ENCODE assay signal across 1 cellular context in the genomic region with DNA sequence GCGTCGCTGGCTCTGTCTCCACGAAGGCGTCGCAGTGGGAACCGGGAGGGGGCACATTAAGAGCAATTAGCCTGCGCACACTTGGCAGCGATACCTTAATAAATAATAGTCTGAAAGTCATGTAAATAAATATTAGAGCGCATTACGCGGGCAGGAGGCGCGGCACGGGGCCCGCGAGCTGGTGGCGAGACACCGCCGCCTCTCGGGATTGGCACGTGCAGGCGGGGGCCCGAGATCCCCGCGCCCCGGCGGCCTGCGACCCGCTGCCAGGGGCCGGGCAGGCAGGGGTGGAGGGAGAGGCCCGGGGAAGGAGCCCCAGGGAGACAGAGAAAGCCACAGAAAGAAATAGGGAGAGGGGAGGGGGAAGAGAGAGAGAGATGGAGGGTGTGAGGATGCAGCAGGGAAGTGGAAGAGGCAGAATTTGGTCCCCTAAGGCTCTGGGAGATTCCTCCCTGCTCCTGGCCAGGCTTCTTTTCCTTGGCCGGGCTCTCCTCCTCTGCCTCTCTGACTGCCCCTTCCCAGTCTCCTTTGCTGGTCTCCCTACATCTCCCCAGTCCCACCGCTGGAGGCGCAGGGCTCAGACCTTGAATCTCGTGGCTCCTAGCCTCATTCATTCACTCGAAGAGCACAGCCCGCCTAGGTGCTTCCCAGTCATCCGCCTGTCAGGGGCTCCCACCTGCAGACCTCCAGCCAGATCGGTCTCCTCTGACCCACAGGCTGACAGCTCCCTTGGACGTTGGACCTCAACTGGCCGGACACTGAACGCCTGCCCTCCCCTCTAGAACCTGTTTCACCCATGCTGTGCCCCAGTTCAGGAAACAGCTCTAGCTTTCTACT.
TF ChIP-seq lines count a peak whose summit lies in the region.

No MANE protein-coding gene starts in this region.

TF ChIP-seq in HEK293, 187 proteins besides CTCF, POLR2A, EP300 and RAD21 (continued from another document and continues in another):
- TF ChIP-seq TRIM28 (IDR thresholded peaks at IDR 0.05; ENCODE audit: borderline replicate concordance, low read length) = no peak
- TF ChIP-seq ZNF629 (tag by site-specific recombination; IDR thresholded peaks at IDR 0.05) = no peak
- no peak for TF ChIP-seq ZNF169 (tag by site-specific recombination; IDR thresholded peaks at IDR 0.05)
- TF ChIP-seq, protein P1, sequence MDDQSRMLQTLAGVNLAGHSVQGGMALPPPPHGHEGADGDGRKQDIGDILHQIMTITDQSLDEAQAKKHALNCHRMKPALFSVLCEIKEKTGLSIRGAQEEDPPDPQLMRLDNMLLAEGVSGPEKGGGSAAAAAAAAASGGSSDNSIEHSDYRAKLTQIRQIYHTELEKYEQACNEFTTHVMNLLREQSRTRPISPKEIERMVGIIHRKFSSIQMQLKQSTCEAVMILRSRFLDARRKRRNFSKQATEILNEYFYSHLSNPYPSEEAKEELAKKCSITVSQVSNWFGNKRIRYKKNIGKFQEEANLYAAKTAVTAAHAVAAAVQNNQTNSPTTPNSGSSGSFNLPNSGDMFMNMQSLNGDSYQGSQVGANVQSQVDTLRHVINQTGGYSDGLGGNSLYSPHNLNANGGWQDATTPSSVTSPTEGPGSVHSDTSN (CRISPR knock-in tag; IDR thresholded peaks at IDR 0.05) = no peak
- TF ChIP-seq SP2 (tag by site-specific recombination; IDR thresholded peaks at IDR 0.05) = no peak
- TF ChIP-seq, protein P2, sequence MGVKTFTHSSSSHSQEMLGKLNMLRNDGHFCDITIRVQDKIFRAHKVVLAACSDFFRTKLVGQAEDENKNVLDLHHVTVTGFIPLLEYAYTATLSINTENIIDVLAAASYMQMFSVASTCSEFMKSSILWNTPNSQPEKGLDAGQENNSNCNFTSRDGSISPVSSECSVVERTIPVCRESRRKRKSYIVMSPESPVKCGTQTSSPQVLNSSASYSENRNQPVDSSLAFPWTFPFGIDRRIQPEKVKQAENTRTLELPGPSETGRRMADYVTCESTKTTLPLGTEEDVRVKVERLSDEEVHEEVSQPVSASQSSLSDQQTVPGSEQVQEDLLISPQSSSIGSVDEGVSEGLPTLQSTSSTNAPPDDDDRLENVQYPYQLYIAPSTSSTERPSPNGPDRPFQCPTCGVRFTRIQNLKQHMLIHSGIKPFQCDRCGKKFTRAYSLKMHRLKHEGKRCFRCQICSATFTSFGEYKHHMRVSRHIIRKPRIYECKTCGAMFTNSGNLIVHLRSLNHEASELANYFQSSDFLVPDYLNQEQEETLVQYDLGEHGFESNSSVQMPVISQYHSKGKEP (tag by site-specific recombination; IDR thresholded peaks at IDR 0.05) = no peak
- TF ChIP-seq ZNF777 (tag by site-specific recombination; IDR thresholded peaks at IDR 0.05; ENCODE audit: borderline replicate concordance) = no peak
- no peak; the same call in 1 of the 2 replicates for TF ChIP-seq ZNF660 (tag by site-specific recombination; IDR thresholded peaks at IDR 0.05)
- TF ChIP-seq ZNF837 (tag by site-specific recombination; IDR thresholded peaks at IDR 0.05) = no peak
- no peak for TF ChIP-seq ZNF37A (tag by site-specific recombination; IDR thresholded peaks at IDR 0.05)
- TF ChIP-seq, protein P3, sequence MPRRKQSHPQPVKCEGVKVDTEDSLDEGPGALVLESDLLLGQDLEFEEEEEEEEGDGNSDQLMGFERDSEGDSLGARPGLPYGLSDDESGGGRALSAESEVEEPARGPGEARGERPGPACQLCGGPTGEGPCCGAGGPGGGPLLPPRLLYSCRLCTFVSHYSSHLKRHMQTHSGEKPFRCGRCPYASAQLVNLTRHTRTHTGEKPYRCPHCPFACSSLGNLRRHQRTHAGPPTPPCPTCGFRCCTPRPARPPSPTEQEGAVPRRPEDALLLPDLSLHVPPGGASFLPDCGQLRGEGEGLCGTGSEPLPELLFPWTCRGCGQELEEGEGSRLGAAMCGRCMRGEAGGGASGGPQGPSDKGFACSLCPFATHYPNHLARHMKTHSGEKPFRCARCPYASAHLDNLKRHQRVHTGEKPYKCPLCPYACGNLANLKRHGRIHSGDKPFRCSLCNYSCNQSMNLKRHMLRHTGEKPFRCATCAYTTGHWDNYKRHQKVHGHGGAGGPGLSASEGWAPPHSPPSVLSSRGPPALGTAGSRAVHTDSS (tag by site-specific recombination; IDR thresholded peaks at IDR 0.05) = no peak
- TF ChIP-seq ZNF292 (tag by site-specific recombination; IDR thresholded peaks at IDR 0.05; ENCODE audit: borderline replicate concordance, low read depth) = no peak
- TF ChIP-seq ZBTB48 (tag by site-specific recombination; IDR thresholded peaks at IDR 0.05) = peak; percentile 45; the same call in 1 of the 2 replicates
- TF ChIP-seq ZNF391 (tag by site-specific recombination; IDR thresholded peaks at IDR 0.05; ENCODE audit: borderline replicate concordance, low read depth) = no peak
- no peak for TF ChIP-seq ZFP3 (tag by site-specific recombination; IDR thresholded peaks at IDR 0.05; ENCODE audit: low read depth)
- no peak for TF ChIP-seq ZNF501 (tag by site-specific recombination; IDR thresholded peaks at IDR 0.05)
- no peak for TF ChIP-seq YY2 (tag by site-specific recombination; IDR thresholded peaks at IDR 0.05)
- no peak for TF ChIP-seq ZNF223 (tag by site-specific recombination; IDR thresholded peaks at IDR 0.05)
- no peak for TF ChIP-seq ZNF10 (tag by site-specific recombination; IDR thresholded peaks at IDR 0.05)
- peak; percentile 73 for TF ChIP-seq ZNF335 (tag by site-specific recombination; conservative IDR thresholded peaks at IDR 0.05)
- TF ChIP-seq ZNF585B (tag by site-specific recombination; IDR thresholded peaks at IDR 0.05) = no peak
- TF ChIP-seq, protein P4, sequence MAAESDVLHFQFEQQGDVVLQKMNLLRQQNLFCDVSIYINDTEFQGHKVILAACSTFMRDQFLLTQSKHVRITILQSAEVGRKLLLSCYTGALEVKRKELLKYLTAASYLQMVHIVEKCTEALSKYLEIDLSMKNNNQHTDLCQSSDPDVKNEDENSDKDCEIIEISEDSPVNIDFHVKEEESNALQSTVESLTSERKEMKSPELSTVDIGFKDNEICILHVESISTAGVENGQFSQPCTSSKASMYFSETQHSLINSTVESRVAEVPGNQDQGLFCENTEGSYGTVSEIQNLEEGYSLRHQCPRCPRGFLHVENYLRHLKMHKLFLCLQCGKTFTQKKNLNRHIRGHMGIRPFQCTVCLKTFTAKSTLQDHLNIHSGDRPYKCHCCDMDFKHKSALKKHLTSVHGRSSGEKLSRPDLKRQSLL (tag by site-specific recombination; IDR thresholded peaks at IDR 0.05) = no peak
- no peak for TF ChIP-seq ZNF529 (tag by site-specific recombination; IDR thresholded peaks at IDR 0.05; ENCODE audit: insufficient replicate concordance)
- TF ChIP-seq, protein P5, sequence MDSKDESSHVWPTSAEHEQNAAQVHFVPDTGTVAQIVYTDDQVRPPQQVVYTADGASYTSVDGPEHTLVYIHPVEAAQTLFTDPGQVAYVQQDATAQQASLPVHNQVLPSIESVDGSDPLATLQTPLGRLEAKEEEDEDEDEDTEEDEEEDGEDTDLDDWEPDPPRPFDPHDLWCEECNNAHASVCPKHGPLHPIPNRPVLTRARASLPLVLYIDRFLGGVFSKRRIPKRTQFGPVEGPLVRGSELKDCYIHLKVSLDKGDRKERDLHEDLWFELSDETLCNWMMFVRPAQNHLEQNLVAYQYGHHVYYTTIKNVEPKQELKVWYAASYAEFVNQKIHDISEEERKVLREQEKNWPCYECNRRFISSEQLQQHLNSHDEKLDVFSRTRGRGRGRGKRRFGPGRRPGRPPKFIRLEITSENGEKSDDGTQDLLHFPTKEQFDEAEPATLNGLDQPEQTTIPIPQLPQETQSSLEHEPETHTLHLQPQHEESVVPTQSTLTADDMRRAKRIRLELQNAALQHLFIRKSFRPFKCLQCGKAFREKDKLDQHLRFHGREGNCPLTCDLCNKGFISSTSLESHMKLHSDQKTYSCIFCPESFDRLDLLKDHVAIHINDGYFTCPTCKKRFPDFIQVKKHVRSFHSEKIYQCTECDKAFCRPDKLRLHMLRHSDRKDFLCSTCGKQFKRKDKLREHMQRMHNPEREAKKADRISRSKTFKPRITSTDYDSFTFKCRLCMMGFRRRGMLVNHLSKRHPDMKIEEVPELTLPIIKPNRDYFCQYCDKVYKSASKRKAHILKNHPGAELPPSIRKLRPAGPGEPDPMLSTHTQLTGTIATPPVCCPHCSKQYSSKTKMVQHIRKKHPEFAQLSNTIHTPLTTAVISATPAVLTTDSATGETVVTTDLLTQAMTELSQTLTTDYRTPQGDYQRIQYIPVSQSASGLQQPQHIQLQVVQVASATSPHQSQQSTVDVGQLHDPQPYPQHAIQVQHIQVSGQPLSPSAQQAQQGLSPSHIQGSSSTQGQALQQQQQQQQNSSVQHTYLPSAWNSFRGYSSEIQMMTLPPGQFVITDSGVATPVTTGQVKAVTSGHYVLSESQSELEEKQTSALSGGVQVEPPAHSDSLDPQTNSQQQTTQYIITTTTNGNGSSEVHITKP (tag by site-specific recombination; IDR thresholded peaks at IDR 0.05) = no peak; the same call in 1 of the 2 replicates
- no peak for TF ChIP-seq ZNF510 (tag by site-specific recombination; IDR thresholded peaks at IDR 0.05; ENCODE audit: insufficient replicate concordance)
- TF ChIP-seq, protein P6, sequence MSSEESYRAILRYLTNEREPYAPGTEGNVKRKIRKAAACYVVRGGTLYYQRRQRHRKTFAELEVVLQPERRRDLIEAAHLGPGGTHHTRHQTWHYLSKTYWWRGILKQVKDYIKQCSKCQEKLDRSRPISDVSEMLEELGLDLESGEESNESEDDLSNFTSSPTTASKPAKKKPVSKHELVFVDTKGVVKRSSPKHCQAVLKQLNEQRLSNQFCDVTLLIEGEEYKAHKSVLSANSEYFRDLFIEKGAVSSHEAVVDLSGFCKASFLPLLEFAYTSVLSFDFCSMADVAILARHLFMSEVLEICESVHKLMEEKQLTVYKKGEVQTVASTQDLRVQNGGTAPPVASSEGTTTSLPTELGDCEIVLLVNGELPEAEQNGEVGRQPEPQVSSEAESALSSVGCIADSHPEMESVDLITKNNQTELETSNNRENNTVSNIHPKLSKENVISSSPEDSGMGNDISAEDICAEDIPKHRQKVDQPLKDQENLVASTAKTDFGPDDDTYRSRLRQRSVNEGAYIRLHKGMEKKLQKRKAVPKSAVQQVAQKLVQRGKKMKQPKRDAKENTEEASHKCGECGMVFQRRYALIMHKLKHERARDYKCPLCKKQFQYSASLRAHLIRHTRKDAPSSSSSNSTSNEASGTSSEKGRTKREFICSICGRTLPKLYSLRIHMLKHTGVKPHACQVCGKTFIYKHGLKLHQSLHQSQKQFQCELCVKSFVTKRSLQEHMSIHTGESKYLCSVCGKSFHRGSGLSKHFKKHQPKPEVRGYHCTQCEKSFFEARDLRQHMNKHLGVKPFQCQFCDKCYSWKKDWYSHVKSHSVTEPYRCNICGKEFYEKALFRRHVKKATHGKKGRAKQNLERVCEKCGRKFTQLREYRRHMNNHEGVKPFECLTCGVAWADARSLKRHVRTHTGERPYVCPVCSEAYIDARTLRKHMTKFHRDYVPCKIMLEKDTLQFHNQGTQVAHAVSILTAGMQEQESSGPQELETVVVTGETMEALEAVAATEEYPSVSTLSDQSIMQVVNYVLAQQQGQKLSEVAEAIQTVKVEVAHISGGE (tag by site-specific recombination; conservative IDR thresholded peaks at IDR 0.05; ENCODE audit: low read depth) = no peak
- TF ChIP-seq ZNF16 (tag by site-specific recombination; IDR thresholded peaks at IDR 0.05; ENCODE audit: low read depth) = no peak
- TF ChIP-seq, protein P7, sequence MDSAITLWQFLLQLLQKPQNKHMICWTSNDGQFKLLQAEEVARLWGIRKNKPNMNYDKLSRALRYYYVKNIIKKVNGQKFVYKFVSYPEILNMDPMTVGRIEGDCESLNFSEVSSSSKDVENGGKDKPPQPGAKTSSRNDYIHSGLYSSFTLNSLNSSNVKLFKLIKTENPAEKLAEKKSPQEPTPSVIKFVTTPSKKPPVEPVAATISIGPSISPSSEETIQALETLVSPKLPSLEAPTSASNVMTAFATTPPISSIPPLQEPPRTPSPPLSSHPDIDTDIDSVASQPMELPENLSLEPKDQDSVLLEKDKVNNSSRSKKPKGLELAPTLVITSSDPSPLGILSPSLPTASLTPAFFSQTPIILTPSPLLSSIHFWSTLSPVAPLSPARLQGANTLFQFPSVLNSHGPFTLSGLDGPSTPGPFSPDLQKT (IDR thresholded peaks at IDR 0.05; ENCODE audit: borderline replicate concordance, low read depth, low read length) = no peak
- TF ChIP-seq ZNF354C (tag by site-specific recombination; IDR thresholded peaks at IDR 0.05; ENCODE audit: borderline replicate concordance, low read depth) = no peak
- TF ChIP-seq ZNF426 (tag by site-specific recombination; IDR thresholded peaks at IDR 0.05) = no peak
- TF ChIP-seq MZF1 (tag by site-specific recombination; IDR thresholded peaks at IDR 0.05; ENCODE audit: borderline replicate concordance) = no peak; the same call in 1 of the 2 replicates
- no peak for TF ChIP-seq ZNF221 (tag by site-specific recombination; IDR thresholded peaks at IDR 0.05; ENCODE audit: borderline replicate concordance)
- TF ChIP-seq, protein P8, sequence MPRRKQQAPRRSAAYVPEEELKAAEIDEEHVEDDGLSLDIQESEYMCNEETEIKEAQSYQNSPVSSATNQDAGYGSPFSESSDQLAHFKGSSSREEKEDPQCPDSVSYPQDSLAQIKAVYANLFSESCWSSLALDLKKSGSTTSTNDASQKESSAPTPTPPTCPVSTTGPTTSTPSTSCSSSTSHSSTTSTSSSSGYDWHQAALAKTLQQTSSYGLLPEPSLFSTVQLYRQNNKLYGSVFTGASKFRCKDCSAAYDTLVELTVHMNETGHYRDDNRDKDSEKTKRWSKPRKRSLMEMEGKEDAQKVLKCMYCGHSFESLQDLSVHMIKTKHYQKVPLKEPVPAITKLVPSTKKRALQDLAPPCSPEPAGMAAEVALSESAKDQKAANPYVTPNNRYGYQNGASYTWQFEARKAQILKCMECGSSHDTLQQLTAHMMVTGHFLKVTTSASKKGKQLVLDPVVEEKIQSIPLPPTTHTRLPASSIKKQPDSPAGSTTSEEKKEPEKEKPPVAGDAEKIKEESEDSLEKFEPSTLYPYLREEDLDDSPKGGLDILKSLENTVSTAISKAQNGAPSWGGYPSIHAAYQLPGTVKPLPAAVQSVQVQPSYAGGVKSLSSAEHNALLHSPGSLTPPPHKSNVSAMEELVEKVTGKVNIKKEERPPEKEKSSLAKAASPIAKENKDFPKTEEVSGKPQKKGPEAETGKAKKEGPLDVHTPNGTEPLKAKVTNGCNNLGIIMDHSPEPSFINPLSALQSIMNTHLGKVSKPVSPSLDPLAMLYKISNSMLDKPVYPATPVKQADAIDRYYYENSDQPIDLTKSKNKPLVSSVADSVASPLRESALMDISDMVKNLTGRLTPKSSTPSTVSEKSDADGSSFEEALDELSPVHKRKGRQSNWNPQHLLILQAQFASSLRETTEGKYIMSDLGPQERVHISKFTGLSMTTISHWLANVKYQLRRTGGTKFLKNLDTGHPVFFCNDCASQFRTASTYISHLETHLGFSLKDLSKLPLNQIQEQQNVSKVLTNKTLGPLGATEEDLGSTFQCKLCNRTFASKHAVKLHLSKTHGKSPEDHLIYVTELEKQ (tag by site-specific recombination; IDR thresholded peaks at IDR 0.05; ENCODE audit: borderline replicate concordance) = no peak
- no peak for TF ChIP-seq ZNF155 (tag by site-specific recombination; IDR thresholded peaks at IDR 0.05)
- TF ChIP-seq ZEB2 (tag by site-specific recombination; IDR thresholded peaks at IDR 0.05) = no peak
- no peak for TF ChIP-seq ZNF558 (tag by site-specific recombination; IDR thresholded peaks at IDR 0.05)
- no peak for TF ChIP-seq ZNF146 (tag by site-specific recombination; IDR thresholded peaks at IDR 0.05)
- TF ChIP-seq ZNF48 (tag by site-specific recombination; IDR thresholded peaks at IDR 0.05) = no peak
